ENCODE assay signal across 1 cellular context in the genomic region with DNA sequence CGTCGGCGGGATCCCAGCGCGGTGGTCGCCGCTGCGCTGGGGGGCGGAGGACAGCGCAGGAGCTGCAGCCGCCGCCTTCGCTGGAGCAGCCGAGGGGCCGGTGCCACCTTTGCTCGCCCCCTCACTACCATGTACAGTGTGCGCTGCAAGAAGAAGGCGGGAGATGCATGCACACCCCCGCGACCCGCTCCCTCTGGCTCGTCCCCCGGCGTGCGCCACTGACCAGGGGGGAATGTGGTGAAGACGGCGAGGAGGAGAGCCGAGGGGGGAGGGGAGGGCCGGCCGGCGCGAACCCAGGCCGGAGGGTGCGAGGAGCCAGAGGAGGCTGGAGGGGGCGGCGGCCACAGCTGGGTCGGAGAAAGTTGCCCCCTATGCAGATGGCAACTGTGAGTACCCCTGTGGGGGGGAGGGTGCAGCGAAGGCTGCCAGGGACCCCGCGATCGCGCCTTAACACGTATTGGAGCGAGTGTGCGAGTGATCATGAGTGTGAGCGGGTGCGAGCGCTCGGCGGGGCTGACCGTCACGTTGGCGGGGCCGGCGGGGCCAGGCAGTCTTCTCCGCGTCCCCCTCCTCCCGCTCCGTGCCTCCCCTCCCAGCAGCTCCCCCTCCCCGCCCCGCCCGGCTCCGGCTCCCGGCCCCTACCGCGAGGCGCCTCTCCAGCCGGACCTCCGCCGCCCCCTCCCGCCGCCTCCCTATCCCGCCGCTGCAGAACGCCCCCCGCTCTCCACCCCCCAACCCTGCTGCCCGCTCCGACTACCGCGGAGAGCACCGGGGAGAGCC.
TF ChIP-seq lines count a peak whose summit lies in the region.

No MANE protein-coding gene starts in this region.

TF ChIP-seq in H1, 55 proteins besides CTCF, POLR2A, EP300 and RAD21 (continued from another document):
- TF ChIP-seq KDM4A (IDR thresholded peaks at IDR 0.05; ENCODE audit: low read depth, low read length, severe bottlenecking) (peak; percentile 88), TEAD4 (IDR thresholded peaks at IDR 0.05; ENCODE audit: low read depth, low read length) (no peak)
